8 cellular contexts compared by ENCODE assay signal in the genomic region with DNA sequence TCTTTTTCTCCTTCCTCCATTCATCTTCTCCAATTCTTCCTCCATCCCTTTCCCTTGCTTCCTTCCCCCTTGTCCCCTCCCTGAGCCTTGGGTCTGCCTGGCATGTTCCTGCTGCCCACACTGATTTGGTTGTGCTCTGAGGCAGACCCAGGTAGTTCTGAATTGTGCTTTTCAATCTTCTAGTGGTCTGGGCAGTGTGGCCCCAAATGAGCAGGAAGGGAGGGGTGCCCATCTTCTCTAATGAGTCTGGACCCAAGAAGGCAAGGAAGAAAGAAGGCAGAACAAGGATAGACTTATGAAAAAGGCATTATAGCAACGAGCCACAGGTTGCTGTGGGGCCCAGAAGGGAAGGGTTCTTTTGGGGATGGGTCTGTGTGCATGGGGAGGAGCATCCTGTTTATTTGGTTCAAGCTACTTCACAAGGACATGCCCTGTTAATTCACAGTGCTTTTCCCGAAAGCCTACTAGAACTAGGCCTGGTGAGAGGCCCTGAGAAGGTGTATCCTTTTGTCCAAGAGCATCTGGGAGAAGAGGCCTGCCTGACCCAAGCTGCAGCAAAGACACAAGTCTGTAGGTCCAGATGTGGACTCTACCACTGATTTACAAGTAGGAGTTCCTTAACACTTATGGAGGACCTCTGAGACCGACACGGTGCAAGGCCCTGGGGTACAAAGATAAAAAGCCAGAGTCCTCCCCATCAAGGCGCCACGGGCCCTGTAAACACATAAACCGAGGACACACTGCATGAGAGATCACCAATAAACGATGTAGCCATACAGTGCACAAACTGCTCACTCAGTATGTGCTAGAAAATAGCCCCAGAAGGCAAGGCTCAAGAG. TPM values are rescaled to one million over a fixed set of nuclear protein-coding genes. Genes with fewer than 3 reads are reported as not detected.
A peak's percentile ranks its signal among the peaks of the same experiment; 100 is the strongest.
DNase-seq lines count a peak whose midpoint lies in the region; ATAC-seq and TF ChIP-seq lines count a peak whose summit lies in the region.

No MANE protein-coding gene starts in this region.

- DNase-seq in GM12864 (ENCODE audit: low read depth) (no peak), SK-N-MC (ENCODE audit: low read depth, low spot score) (no peak), fibroblast of lung (ENCODE audit: low read depth in 2 of 2) (no peak), psoas muscle (no peak), G401 (ENCODE audit: low spot score) (no peak)
- DNase-seq in stimulated activated naive CD4-positive, alpha-beta T cell treated with Interleukin-2 at 50 U/mL for 16 hours (lab: John Stamatoyannopoulos, UW): no peak

- intact Hi-C loops in psoas muscle (cut with DNase I): loop anchor here in 1 of 2 donors (5.0 kb wide), 2 partner anchors 37 to 102 kb away; no protein-coding TSS in a partner anchor

- H3K27me3 ChIP-seq in fibroblast of lung (ENCODE audit: control insufficient read depth, insufficient read depth, low read length): no peaks in the 10 kb centered on the region
- H3K27me3 ChIP-seq in psoas muscle (ENCODE audit: insufficient read depth in 3 of 3, low read length in 2 of 3): no peaks in the 10 kb centered on the region

- peak overlapping the region; percentile 86 for H3K27ac ChIP-seq in SK-N-MC
- peak overlapping the region; percentile 74 for H3K27ac ChIP-seq in fibroblast of lung (ENCODE audit: insufficient read depth, low read length)
- peak overlapping the region; percentile 97 for H3K27ac ChIP-seq in psoas muscle

- H3K36me3 ChIP-seq in SK-N-MC (ENCODE audit: insufficient read depth, low read length) (no peaks in the 10 kb centered on the region), fibroblast of lung (ENCODE audit: control insufficient read depth, insufficient read depth, low read length) (no peaks in the 10 kb centered on the region), psoas muscle (ENCODE audit: insufficient read depth in 1 of 2, low read depth in 1 of 2) (peaks cover 0 to 2% of the 10 kb centered on the region in 2 donors)

- H3K4me1 ChIP-seq in fibroblast of lung (ENCODE audit: control insufficient read depth, extremely low read depth, insufficient read depth, low read length) (peaks cover 9% of the 10 kb centered on the region), psoas muscle (peaks cover 36% of the 10 kb centered on the region)

- peaks cover 20% of the 10 kb centered on the region for H3K79me2 ChIP-seq in fibroblast of lung (ENCODE audit: control insufficient read depth, insufficient read depth, low read length)

- H3K9me3 ChIP-seq in SK-N-MC (ENCODE audit: low read depth, low read length): no peaks in the 10 kb centered on the region
- no peaks in the 10 kb centered on the region for H3K9me3 ChIP-seq in fibroblast of lung (ENCODE audit: control insufficient read depth, insufficient read depth, low read depth, low read length)
- no peaks in the 10 kb centered on the region for H3K9me3 ChIP-seq in psoas muscle

- peak overlapping the region; percentile 81 for H3K9ac ChIP-seq in SK-N-MC (ENCODE audit: insufficient read length)
- H3K9ac ChIP-seq in fibroblast of lung (ENCODE audit: insufficient read depth, low read length): peak overlapping the region; percentile 51

- H3K4me2 ChIP-seq in fibroblast of lung (ENCODE audit: extremely low read depth, insufficient read depth, low read length): peak overlapping the region; percentile 95

- WGBS in psoas muscle, 3 donors: 54 to 63% (median 54%) methylated on average over 8 of the region's 8 CpGs

- H3K4me3 ChIP-seq in GM12864 (ENCODE audit: low read depth, low read length): peak overlapping the region; percentile 54
- H3K4me3 ChIP-seq in SK-N-MC: peak overlapping the region; percentile 96
- H3K4me3 ChIP-seq in fibroblast of lung (replicated peaks in 1 of 4; ENCODE audit: control extremely low read depth in 1 of 4, insufficient read depth in 1 of 4, low read depth in 3 of 4, low read length in 4 of 4): peak overlapping the region; percentile 37 to 85 (median 62)
- peak overlapping the region; percentile 83 for H3K4me3 ChIP-seq in psoas muscle

- TF ChIP-seq CTCF in GM12864 (IDR thresholded peaks at IDR 0.05; ENCODE audit: low read depth, low read length, missing control alignments): no peak
- TF ChIP-seq CTCF in fibroblast of lung (conservative IDR thresholded peaks at IDR 0.05 in 1 of 2, IDR thresholded peaks at IDR 0.05 in 1 of 2; ENCODE audit: low read depth in 1 of 2, low read length in 2 of 2): no peak
- TF ChIP-seq CTCF in psoas muscle (IDR thresholded peaks at IDR 0.05): no peak

- in situ Hi-C loops in G401 (cut with HindIII; ENCODE audit: low sequenced_read_pairs): no loop called here

- peak overlapping the region; percentile 88 for H2AFZ ChIP-seq in fibroblast of lung (ENCODE audit: low read length)

- ATAC-seq in psoas muscle (no peak), GM19455 (IDR thresholded peaks at IDR 0.05; ENCODE audit: unreplicated experiment) (no peak), GM18873 (IDR thresholded peaks at IDR 0.05; ENCODE audit: low FRiP score, unreplicated experiment) (no peak)

- no peaks in the 10 kb centered on the region for H4K20me1 ChIP-seq in fibroblast of lung (ENCODE audit: control insufficient read depth, extremely low read depth, insufficient read depth, low read length)

RNA-seq across cellular contexts. Expression of gene SUSD6, which starts 1.2 kb away (rescaled TPM):
- 5.6 and 9.1 TPM in 2 replicates for total RNA-seq in fibroblast of lung
- polyA plus RNA-seq in fibroblast of lung: 9.2 and 11.4 TPM in 2 replicates
- 7.2 and 9.7 TPM in 2 replicates for polyA plus RNA-seq in fibroblast of lung (2012)
- 18.3 and 25.3 TPM in 2 replicates for polyA minus RNA-seq in fibroblast of lung (ENCODE audit: low replicate concordance)
- total RNA-seq in psoas muscle: 10 to 100 TPM; 14.9 to 23.4 (median 22.4) TPM
- polyA plus RNA-seq in psoas muscle: 10 to 100 TPM in 2 of 3 donors, 1 to 10 TPM in 1; 6.9 to 13.3 (median 11.7) TPM
- total RNA-seq in G401 (2014; rRNA removed; shearing (Covaris generic)): 1.4 and 1.5 TPM in 2 replicates

RNA-seq across cellular contexts. Expression of gene CCDC177, which starts 35.6 kb away (rescaled TPM):
- not detected in 2 replicates for total RNA-seq in fibroblast of lung
- polyA plus RNA-seq in fibroblast of lung: not detected in 2 replicates
- polyA plus RNA-seq in fibroblast of lung (2012): not detected in 2 replicates
- not detected in 2 replicates for polyA minus RNA-seq in fibroblast of lung (ENCODE audit: low replicate concordance)
- not detected for total RNA-seq in psoas muscle
- not detected for polyA plus RNA-seq in psoas muscle
- total RNA-seq in G401 (2014; rRNA removed; shearing (Covaris generic)): 0.75 TPM in 1 of 2 replicates, not detected in the other
